ENCODE assay signal across 11 cellular contexts in the genomic region with DNA sequence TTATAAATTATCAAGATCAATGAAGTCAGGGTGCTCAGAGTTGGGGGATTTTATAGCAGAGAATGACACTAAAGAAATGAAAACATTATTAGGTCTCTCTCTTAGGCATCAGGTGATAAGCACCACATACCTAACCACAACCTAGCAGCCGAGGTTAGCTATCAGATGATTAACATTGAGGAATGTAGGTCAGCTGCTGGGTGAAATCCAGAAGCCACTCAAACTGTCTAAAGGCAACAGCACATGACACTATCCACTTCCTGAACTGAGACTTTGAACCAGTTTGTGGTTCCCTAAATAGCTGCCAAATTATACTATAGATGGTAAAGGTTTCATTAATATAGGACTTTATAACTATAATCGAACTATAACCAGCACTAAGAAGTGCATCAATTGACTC. TPM values are rescaled to one million over a fixed set of nuclear protein-coding genes. Genes with fewer than 3 reads are reported as not detected.
DNase-seq lines count a peak whose midpoint lies in the region; ATAC-seq and TF ChIP-seq lines count a peak whose summit lies in the region.
"Had no signal": no experiment of that assay in that cellular context is flagged by ENCODE, and none has a peak within 500 bp of the region (broad histone marks: within the 10 kb centered on the region; RNA-seq: fewer than 3 reads in every experiment).

No MANE protein-coding gene starts in this region.

- H3K4me3 ChIP-seq in CD4-positive, CD25-positive, alpha-beta regulatory T cell (ENCODE audit: low read depth, low read length), result peak overlapping the region; percentile 38
- no peak overlapping the region for H3K4me3 ChIP-seq in lung
- H3K4me3 ChIP-seq: mucosa of descending colon, thoracic aorta had no signal

- peaks cover 57% of the 10 kb centered on the region for H3K4me1 ChIP-seq in CD4-positive, CD25-positive, alpha-beta regulatory T cell (ENCODE audit: control insufficient read depth, insufficient read depth, low read length, poor library complexity, severe bottlenecking)
- H3K4me1 ChIP-seq in lung (ENCODE audit: control insufficient read depth in 2 of 2, insufficient read depth in 2 of 2, low read length in 2 of 2), result peaks cover 7 to 8% of the 10 kb centered on the region in 2 donors

- TF ChIP-seq CTCF in lung (IDR thresholded peaks at IDR 0.05; ENCODE audit: control extremely low read depth, extremely low read depth), result no peak

- 40 to 51% methylated on average over 2 of the region's 2 CpGs for WGBS in lung, 2 donors

- H3K4me1 Mint-ChIP-seq in CD4-positive, CD25-positive, alpha-beta regulatory T cell, result peaks cover 38 to 79% (median 62%) of the 10 kb centered on the region in 4 donors
- H3K4me1 Mint-ChIP-seq in activated naive CD4-positive, alpha-beta T cell treated with anti-CD3 and anti-CD28 coated beads, Interleukin-2, amount 10 ng/mL, durations not matched to agents 7 days and 5 days, result peaks cover 54% of the 10 kb centered on the region

- peaks cover 1% of the 10 kb centered on the region for H3K27me3 Mint-ChIP-seq in CD4-positive, CD25-positive, alpha-beta regulatory T cell
- H3K27me3 Mint-ChIP-seq in activated naive CD4-positive, alpha-beta T cell treated with anti-CD3 and anti-CD28 coated beads, Interleukin-2, amount 10 ng/mL, durations not matched to agents 7 days and 5 days, result no peaks in the 10 kb centered on the region
- H3K27me3 Mint-ChIP-seq: IgD-negative memory B cell had no signal

- H3K27ac Mint-ChIP-seq in CD4-positive, CD25-positive, alpha-beta regulatory T cell, result peak overlapping the region in 2 of 3 donors; percentile 48 to 85
- H3K27ac Mint-ChIP-seq in activated naive CD4-positive, alpha-beta T cell treated with anti-CD3 and anti-CD28 coated beads, Interleukin-2, amount 10 ng/mL, durations not matched to agents 7 days and 5 days, result peak overlapping the region; percentile 60

- H3K9me3 ChIP-seq in CD4-positive, CD25-positive, alpha-beta regulatory T cell (ENCODE audit: control insufficient read depth in 2 of 2, low read length in 2 of 2), result no peaks in the 10 kb centered on the region
- H3K9me3 ChIP-seq in lung (ENCODE audit: control insufficient read depth in 2 of 2, insufficient read depth in 1 of 2, low read length in 1 of 2), result no peaks in the 10 kb centered on the region
- H3K9me3 ChIP-seq: mucosa of descending colon, thoracic aorta had no signal

- peak overlapping the region; percentile 15 to 55 (median 43) for H3K4me3 Mint-ChIP-seq in CD4-positive, CD25-positive, alpha-beta regulatory T cell
- no peak overlapping the region for H3K4me3 Mint-ChIP-seq in activated naive CD4-positive, alpha-beta T cell treated with anti-CD3 and anti-CD28 coated beads, Interleukin-2, amount 10 ng/mL, durations not matched to agents 7 days and 5 days

- H3K36me3 ChIP-seq in CD4-positive, CD25-positive, alpha-beta regulatory T cell (ENCODE audit: control insufficient read depth, insufficient read depth, low read length), result peaks cover 12% of the 10 kb centered on the region
- peaks cover 2 to 3% of the 10 kb centered on the region in 2 donors for H3K36me3 ChIP-seq in lung (ENCODE audit: control insufficient read depth in 2 of 2, insufficient read depth in 2 of 2, low read length in 2 of 2)
- H3K36me3 ChIP-seq: thoracic aorta had no signal

- H3K9me3 Mint-ChIP-seq in CD4-positive, CD25-positive, alpha-beta regulatory T cell, result no peaks in the 10 kb centered on the region
- no peaks in the 10 kb centered on the region for H3K9me3 Mint-ChIP-seq in activated naive CD4-positive, alpha-beta T cell treated with anti-CD3 and anti-CD28 coated beads, Interleukin-2, amount 10 ng/mL, durations not matched to agents 7 days and 5 days
- H3K9me3 Mint-ChIP-seq: IgD-negative memory B cell had no signal

- CTCF ChIA-PET in activated naive CD4-positive, alpha-beta T cell treated with anti-CD3 and anti-CD28 coated beads, Interleukin-2, amount 10 ng/mL, durations not matched to agents 7 days and 5 days (lab: Charles Lee), result interaction anchor here (3.4 kb wide), 1 partner anchor 111 kb away, joined by 14 read pairs; no protein-coding TSS in a partner anchor

- peak; percentile 43 to 54 for ATAC-seq in CD4-positive, CD25-positive, alpha-beta regulatory T cell (ENCODE audit: low read depth in 2 of 2)
- ATAC-seq in lung (ENCODE audit: insufficient read depth, low FRiP score), result peak; percentile 10
- ATAC-seq in HG02973 (IDR thresholded peaks at IDR 0.05; ENCODE audit: unreplicated experiment), result no peak
- ATAC-seq in HG03097 (IDR thresholded peaks at IDR 0.05; ENCODE audit: low FRiP score, unreplicated experiment), result no peak
- ATAC-seq: mucosa of descending colon had no signal

- H3K36me3 Mint-ChIP-seq in CD4-positive, CD25-positive, alpha-beta regulatory T cell, result peaks cover 23% of the 10 kb centered on the region
- peaks cover 27% of the 10 kb centered on the region for H3K36me3 Mint-ChIP-seq in activated naive CD4-positive, alpha-beta T cell treated with anti-CD3 and anti-CD28 coated beads, Interleukin-2, amount 10 ng/mL, durations not matched to agents 7 days and 5 days

- H3K27ac ChIP-seq in CD4-positive, CD25-positive, alpha-beta regulatory T cell (ENCODE audit: insufficient read depth, low read length, poor library complexity, severe bottlenecking), result peak overlapping the region; percentile 82
- peak overlapping the region in 1 of 2 donors; percentile 40 for H3K27ac ChIP-seq in lung (ENCODE audit: low read depth in 1 of 2, low read length in 1 of 2)
- H3K27ac ChIP-seq: thoracic aorta had no signal

- DNase-seq in CD4-positive, CD25-positive, alpha-beta regulatory T cell, result peak; percentile 44 to 58 (median 52)
- DNase-seq in LHCN-M2 (ENCODE audit: low read depth) (peak; percentile 95), lung (ENCODE audit: low spot score) (peak; percentile 71), NCI-H748 treated with DMSO at 0.1 percent for 48 hours (lab: John Stamatoyannopoulos, UW) (no peak), hippocampal formation (lab: John Stamatoyannopoulos, UW) (no peak)
- peak; percentile 26 for DNase-seq in activated naive CD4-positive, alpha-beta T cell treated with anti-CD3 and anti-CD28 coated beads, Interleukin-2, amount 10 ng/mL, durations not matched to agents 7 days and 5 days

- no peaks in the 10 kb centered on the region for H3K27me3 ChIP-seq in CD4-positive, CD25-positive, alpha-beta regulatory T cell (ENCODE audit: control insufficient read depth, insufficient read depth, low read length)
- H3K27me3 ChIP-seq in lung (ENCODE audit: control insufficient read depth, insufficient read depth), result no peaks in the 10 kb centered on the region

RNA-seq across cellular contexts. Expression of a gene that starts 4.7 kb away (rescaled TPM):
- total RNA-seq in CD4-positive, CD25-positive, alpha-beta regulatory T cell, result 49.8 TPM
- polyA plus RNA-seq in CD4-positive, CD25-positive, alpha-beta regulatory T cell, result 1 to 10 TPM; 4.1 to 6.0 (median 5.2) TPM
- total RNA-seq in LHCN-M2 (2014; rRNA removed) (51.0 and 66.7 TPM in 2 replicates), lung (10 to 100 TPM; 31.4 to 64.5 TPM)
- 28.7 TPM for polyA plus RNA-seq in LHCN-M2 (2012)
- polyA plus RNA-seq in lung, result 10 to 100 TPM in 1 of 2 donors, 1 to 10 TPM in 1; 7.0 to 10.4 TPM

Comparison
In these comparisons a context has a peak if more than half of its experiments do, and no peak if none do; other contexts are left out.
1. ATAC-seq: peak in CD4-positive, CD25-positive, alpha-beta regulatory T cell (2 of 2) and lung (single experiment); none in HG02973 (single experiment) and HG03097 (single experiment).
2. DNase-seq: peak in CD4-positive, CD25-positive, alpha-beta regulatory T cell (3 of 3), LHCN-M2 (single experiment), activated naive CD4-positive, alpha-beta T cell treated with anti-CD3 and anti-CD28 coated beads, Interleukin-2, amount 10 ng/mL, durations not matched to agents 7 days and 5 days (single experiment) and lung (single experiment); none in NCI-H748 treated with DMSO at 0.1 percent for 48 hours (single experiment) and hippocampal formation (0 of 2).